ENCODE assay signal across 12 cellular contexts in the genomic region with DNA sequence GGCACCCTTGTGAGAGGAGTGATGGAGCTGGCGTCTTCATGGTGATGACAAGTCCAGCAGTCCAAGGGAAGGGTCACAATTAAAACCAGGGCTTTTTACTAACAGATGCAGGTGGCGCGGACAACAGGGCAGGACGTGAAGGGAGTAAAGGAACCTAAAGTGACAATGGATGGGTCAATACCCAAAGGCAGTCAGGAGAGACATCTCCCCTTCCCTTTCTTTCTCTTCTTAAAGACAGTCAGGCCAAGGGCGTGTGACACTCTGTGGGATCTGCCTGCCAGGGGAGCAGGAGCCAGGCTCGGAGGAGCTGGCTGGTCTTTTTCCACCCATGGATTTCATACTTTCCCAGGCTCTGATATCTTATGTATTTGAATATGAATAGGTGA.
DNase-seq lines count a peak whose midpoint lies in the region; ATAC-seq, FAIRE-seq and TF ChIP-seq lines count a peak whose summit lies in the region.
"Had no signal": no experiment of that assay in that cellular context is flagged by ENCODE, and none has a peak within 500 bp of the region (broad histone marks: within the 10 kb centered on the region; RNA-seq: fewer than 3 reads in every experiment).

No MANE protein-coding gene starts in this region.

- H3K4me1 Mint-ChIP-seq in activated naive CD8-positive, alpha-beta T cell treated with anti-CD3 and anti-CD28 coated beads, Interleukin-2, amount 50 U/mL, for 24 hours = peaks cover 37% of the 10 kb centered on the region
- peaks cover 21 to 31% (median 27%) of the 10 kb centered on the region in 3 donors for H3K4me1 Mint-ChIP-seq in naive B cell

- 54 to 55% methylated on average over 6 of the region's 6 CpGs for WGBS in GM23248 (ENCODE audit: low coverage in 1 of 2, low lambda C conversion rate in 2 of 2, missing lambda C conversion rate in 2 of 2), 2 experiments
- WGBS in small intestine, 3 donors = 61 to 71% (median 62%) methylated on average over 6 of the region's 6 CpGs

- H3K27me3 Mint-ChIP-seq in activated naive CD8-positive, alpha-beta T cell treated with anti-CD3 and anti-CD28 coated beads, Interleukin-2, amount 50 U/mL, for 24 hours = peaks cover 74% of the 10 kb centered on the region
- peaks cover 60 to 75% (median 73%) of the 10 kb centered on the region in 3 donors for H3K27me3 Mint-ChIP-seq in naive B cell

- CTCF ChIA-PET in BJ (lab: Yijun Ruan, JAX) = interaction anchor here (0.7 to 2.0 kb wide), 11 partner anchors 13 to 414 kb away, joined by 3 to 9 read pairs (median 3); no protein-coding TSS in a partner anchor

- no peaks in the 10 kb centered on the region for H3K9me2 ChIP-seq in GM23248 (ENCODE audit: insufficient read depth)

- no peak overlapping the region for H3K27ac Mint-ChIP-seq in activated naive CD8-positive, alpha-beta T cell treated with anti-CD3 and anti-CD28 coated beads, Interleukin-2, amount 50 U/mL, for 24 hours
- H3K27ac Mint-ChIP-seq in naive B cell = no peak overlapping the region

- H3K9me3 ChIP-seq in GM23248 (ENCODE audit: low read depth) (no peaks in the 10 kb centered on the region), small intestine (ENCODE audit: control insufficient read depth, low read depth) (no peaks in the 10 kb centered on the region)
- H3K9me3 ChIP-seq: gastroesophageal sphincter had no signal

- DNase-seq in BJ (ENCODE audit: low read depth) = no peak
- DNase-seq in GM23248 = peak; percentile 41
- DNase-seq in activated naive CD8-positive, alpha-beta T cell treated with anti-CD3 and anti-CD28 coated beads, Interleukin-2, amount 50 U/mL, for 24 hours = no peak
- DNase-seq in naive B cell = no peak
- DNase-seq in coronary artery (ENCODE audit: low spot score) = no peak
- DNase-seq in small intestine = no peak
- DNase-seq in cardiac septum (ENCODE audit: low spot score) = no peak
- DNase-seq: DMS153, NCI-H187 treated with DMSO at 0.1 percent for 48 hours had no signal

- TF ChIP-seq CTCF in BJ (IDR thresholded peaks at IDR 0.05; ENCODE audit: insufficient read depth, low read depth, low read length) (no peak), coronary artery (IDR thresholded peaks at IDR 0.05) (no peak)

- H3K4me1 ChIP-seq in GM23248 (ENCODE audit: insufficient read depth) (peaks cover 59% of the 10 kb centered on the region), small intestine (ENCODE audit: control insufficient read depth in 2 of 2, insufficient read depth in 1 of 2, low read depth in 1 of 2, low read length in 1 of 2) (no peaks in the 10 kb centered on the region)

- H2AFZ ChIP-seq in GM23248 = no peak overlapping the region

- intact Hi-C loops in cardiac septum (cut with DNase I) = no loop called here

- H3K4me2 ChIP-seq in GM23248 (ENCODE audit: unreplicated experiment) = peak overlapping the region; percentile 91

- H3K9me3 Mint-ChIP-seq in activated naive CD8-positive, alpha-beta T cell treated with anti-CD3 and anti-CD28 coated beads, Interleukin-2, amount 50 U/mL, for 24 hours = no peaks in the 10 kb centered on the region
- H3K9me3 Mint-ChIP-seq in naive B cell = no peaks in the 10 kb centered on the region

- peaks cover 54% of the 10 kb centered on the region for H3F3A ChIP-seq in GM23248 (ENCODE audit: insufficient read depth)

- H3K4me3 ChIP-seq in BJ (ENCODE audit: low read depth, low read length) = peak overlapping the region; percentile 78; the same call in 1 of the 2 replicates
- peak overlapping the region; percentile 86 for H3K4me3 ChIP-seq in GM23248
- no peak overlapping the region for H3K4me3 ChIP-seq in coronary artery
- no peak overlapping the region for H3K4me3 ChIP-seq in small intestine (ENCODE audit: low read depth in 1 of 2, low read length in 2 of 2)

- peak overlapping the region; percentile 52 for H3K27ac ChIP-seq in GM23248
- H3K27ac ChIP-seq in coronary artery = no peak overlapping the region
- H3K27ac ChIP-seq in small intestine (ENCODE audit: low read depth in 1 of 2, low read length in 1 of 2) = no peak overlapping the region
- H3K27ac ChIP-seq: gastroesophageal sphincter had no signal

- no peak for FAIRE-seq in small intestine (lab: Jason Lieb, UNC)
- FAIRE-seq: HepG2 had no signal

- no peak for ATAC-seq in activated naive CD8-positive, alpha-beta T cell treated with anti-CD3 and anti-CD28 coated beads, Interleukin-2, amount 50 U/mL, for 24 hours
- ATAC-seq in naive B cell (ENCODE audit: low read depth in 2 of 2) (no peak), GM21717 (IDR thresholded peaks at IDR 0.05; ENCODE audit: unreplicated experiment) (no peak)
- ATAC-seq: gastroesophageal sphincter, HepG2 had no signal

- H3K36me3 Mint-ChIP-seq in activated naive CD8-positive, alpha-beta T cell treated with anti-CD3 and anti-CD28 coated beads, Interleukin-2, amount 50 U/mL, for 24 hours (ENCODE audit: low read depth) = no peaks in the 10 kb centered on the region
- H3K36me3 Mint-ChIP-seq in naive B cell = peaks cover 5 to 7% of the 10 kb centered on the region in 2 donors

- H3K4me3 Mint-ChIP-seq in activated naive CD8-positive, alpha-beta T cell treated with anti-CD3 and anti-CD28 coated beads, Interleukin-2, amount 50 U/mL, for 24 hours = peak overlapping the region; percentile 46
- H3K4me3 Mint-ChIP-seq in naive B cell = peak overlapping the region; percentile 54 to 89 (median 72)

- in situ Hi-C loops in GM23248 (cut with MboI) = no loop called here

- peak overlapping the region; percentile 85 for H3K9ac ChIP-seq in GM23248

- H3K36me3 ChIP-seq in BJ (ENCODE audit: control insufficient read depth, insufficient read depth, low read length) = peaks cover 1% of the 10 kb centered on the region; the same call in 1 of the 2 replicates
- no peaks in the 10 kb centered on the region for H3K36me3 ChIP-seq in GM23248 (ENCODE audit: low read depth)
- H3K36me3 ChIP-seq in small intestine (ENCODE audit: control insufficient read depth in 2 of 2, insufficient read depth in 2 of 2, low read length in 2 of 2) = no peaks in the 10 kb centered on the region
- H3K36me3 ChIP-seq: gastroesophageal sphincter had no signal

- POLR2A ChIA-PET in BJ (lab: Charles Lee) = no interaction called here

- no peaks in the 10 kb centered on the region for H3K27me3 ChIP-seq in BJ (ENCODE audit: control insufficient read depth, insufficient read depth, low read length)
- H3K27me3 ChIP-seq in GM23248 (replicated peaks; ENCODE audit: insufficient read depth) = no peaks in the 10 kb centered on the region
- peaks cover 8 to 30% of the 10 kb centered on the region in 2 donors for H3K27me3 ChIP-seq in small intestine (ENCODE audit: control insufficient read depth in 2 of 2, insufficient read depth in 2 of 2, low read length in 2 of 2)

- H4K20me1 ChIP-seq in GM23248 (ENCODE audit: insufficient read depth) = peaks cover 11% of the 10 kb centered on the region; the same call in 1 of the 2 replicates

- peaks cover 85% of the 10 kb centered on the region for H3K79me2 ChIP-seq in GM23248 (ENCODE audit: insufficient read depth)

Comparison
In these comparisons a context has a peak if more than half of its experiments do, and no peak if none do; other contexts are left out.
1. H3K4me3 ChIP-seq: peak in BJ (single experiment) and GM23248 (single experiment); none in coronary artery (single experiment) and small intestine (0 of 2).